In genomic region chr1:5662362-5663126, GRCh38 we compare ENCODE assay signal across 18 cellular contexts.
A peak's percentile ranks its signal among the peaks of the same experiment; 100 is the strongest.
DNase-seq lines count a peak whose midpoint lies in the region; ATAC-seq and TF ChIP-seq lines count a peak whose summit lies in the region.
"Had no signal": no experiment of that assay in that cellular context is flagged by ENCODE, and none has a peak within 500 bp of the region (broad histone marks: within the 10 kb centered on the region; RNA-seq: fewer than 3 reads in every experiment).

No MANE protein-coding gene starts in this region.

- no peak overlapping the region for H2AK5ac ChIP-seq in neuronal stem cell (ENCODE audit: low read depth, low read length)
- H2AK5ac ChIP-seq in mesenchymal stem cell (ENCODE audit: low read length, severe bottlenecking): no peak overlapping the region

- no peak overlapping the region for H2AFZ ChIP-seq in neuronal stem cell (ENCODE audit: low read length)
- H2AFZ ChIP-seq in mesenchymal stem cell (ENCODE audit: low read depth, low read length): no peak overlapping the region
- H2AFZ ChIP-seq: GM23338 had no signal

- no CpG with 5 or more reads among the region's 10 CpGs for WGBS in neuronal stem cell (ENCODE audit: extremely low coverage in 2 of 2, insufficient read length in 2 of 2, insufficient replicate concordance in 1 of 2), 2 donors
- 81 to 83% methylated on average over 10 of the region's 10 CpGs for WGBS in sigmoid colon, 2 donors
- 71% methylated on average over 10 of the region's 10 CpGs for WGBS in mesenchymal stem cell

- DNase-seq in activated effector memory CD4-positive, alpha-beta T cell treated with anti-CD3 and anti-CD28 coated beads, Interleukin-2, amount 50 U/mL, for 16 hours: peak; percentile 55
- no peak for DNase-seq in activated effector memory CD4-positive, alpha-beta T cell treated with Interleukin-2 at 50 U/mL for 16 hours
- DNase-seq in RPMI8226 (peak; percentile 27), neuronal stem cell (ENCODE audit: low spot score) (no peak), sigmoid colon (peak; percentile 56), mesenchymal stem cell (no peak), anterior cingulate cortex (lab: John Stamatoyannopoulos, UW) (no peak)
- DNase-seq: Calu3, COR-L47, DMS53, DMS79 treated with DMSO at 0.1 percent for 48 hours, GF-D8, H9 had no signal

- H3K9ac ChIP-seq in neuronal stem cell (ENCODE audit: low read depth, low read length, poor library complexity) (no peak overlapping the region), mesenchymal stem cell (ENCODE audit: low read length) (no peak overlapping the region)
- H3K9ac ChIP-seq: BLaER1 treated with 17β-estradiol and CSF1 and Interleukin-3, amounts not matched to agents 10 nM and 100 nM had no signal

- intact Hi-C loops in sigmoid colon (cut with DNase I): no loop called here

- no peak for TF ChIP-seq EP300 in sigmoid colon (IDR thresholded peaks at IDR 0.05)

- H3K36me3 ChIP-seq in neuronal stem cell (replicated peaks in 1 of 2; ENCODE audit: control insufficient read depth in 2 of 2, insufficient read depth in 2 of 2, low read length in 2 of 2): no peaks in the 10 kb centered on the region
- H3K36me3 ChIP-seq in sigmoid colon: no peaks in the 10 kb centered on the region
- peaks cover 0 to 2% of the 10 kb centered on the region in 2 experiments for H3K36me3 ChIP-seq in mesenchymal stem cell (ENCODE audit: control insufficient read depth in 1 of 2, insufficient read depth in 2 of 2, low read depth in 1 of 2, low read length in 2 of 2)
- H3K36me3 ChIP-seq: BLaER1 treated with 17β-estradiol and CSF1 and Interleukin-3, amounts not matched to agents 10 nM and 100 nM had no signal

- H3K4ac ChIP-seq in neuronal stem cell (ENCODE audit: low read length) (no peak overlapping the region), mesenchymal stem cell (ENCODE audit: low read depth in 1 of 2, low read length in 2 of 2) (no peak overlapping the region)

- H3K23ac ChIP-seq in neuronal stem cell (ENCODE audit: low read depth, low read length, poor library complexity) (no peak overlapping the region), mesenchymal stem cell (ENCODE audit: low read length in 2 of 2) (no peak overlapping the region)

- H4K91ac ChIP-seq in neuronal stem cell (ENCODE audit: low read depth, low read length, poor library complexity): no peak overlapping the region
- H4K91ac ChIP-seq in mesenchymal stem cell (ENCODE audit: low read length): no peak overlapping the region

- no peak overlapping the region for H3K4me3 ChIP-seq in neuronal stem cell (ENCODE audit: low read length in 2 of 2)
- H3K4me3 ChIP-seq in sigmoid colon: no peak overlapping the region
- no peak overlapping the region for H3K4me3 ChIP-seq in mesenchymal stem cell (ENCODE audit: insufficient read depth in 1 of 2, low read depth in 1 of 2, low read length in 2 of 2)
- H3K4me3 ChIP-seq: BLaER1 treated with 17β-estradiol and CSF1 and Interleukin-3, amounts not matched to agents 10 nM and 100 nM; GM23338 had no signal

- H2BK120ac ChIP-seq in neuronal stem cell (ENCODE audit: low read depth, low read length) (no peak overlapping the region), mesenchymal stem cell (ENCODE audit: low read depth, low read length) (no peak overlapping the region)

- no peak overlapping the region for H3K14ac ChIP-seq in neuronal stem cell (ENCODE audit: low read length)
- no peak overlapping the region for H3K14ac ChIP-seq in mesenchymal stem cell (ENCODE audit: low read length in 2 of 2)

- H4K8ac ChIP-seq in neuronal stem cell (ENCODE audit: low read depth, low read length) (no peak overlapping the region), mesenchymal stem cell (ENCODE audit: low read length) (no peak overlapping the region)

- no peak overlapping the region for H2BK12ac ChIP-seq in neuronal stem cell (ENCODE audit: low read length)
- no peak overlapping the region for H2BK12ac ChIP-seq in mesenchymal stem cell (ENCODE audit: low read length in 2 of 2)

- no peak overlapping the region for H2BK15ac ChIP-seq in neuronal stem cell (ENCODE audit: low read length)
- no peak overlapping the region for H2BK15ac ChIP-seq in mesenchymal stem cell (ENCODE audit: low read depth, poor library complexity, severe bottlenecking)

- no peak overlapping the region for H2BK5ac ChIP-seq in neuronal stem cell (ENCODE audit: low read length)
- no peak overlapping the region for H2BK5ac ChIP-seq in mesenchymal stem cell (ENCODE audit: low read depth, low read length, poor library complexity, severe bottlenecking)

- H3K27me3 ChIP-seq in neuronal stem cell (ENCODE audit: control insufficient read depth in 3 of 3, insufficient read depth in 3 of 3, low read depth in 1 of 3, low read length in 3 of 3): no peaks in the 10 kb centered on the region
- peaks cover 0 to 22% (median 5%) of the 10 kb centered on the region in 3 donors for H3K27me3 ChIP-seq in sigmoid colon
- no peaks in the 10 kb centered on the region for H3K27me3 ChIP-seq in mesenchymal stem cell (ENCODE audit: control insufficient read depth in 1 of 2, insufficient read depth in 1 of 2, low read length in 2 of 2)
- H3K27me3 ChIP-seq: BLaER1 treated with 17β-estradiol and CSF1 and Interleukin-3, amounts not matched to agents 10 nM and 100 nM had no signal

- no peaks in the 10 kb centered on the region for H3K4me1 ChIP-seq in neuronal stem cell (ENCODE audit: control insufficient read depth in 2 of 2, insufficient read depth in 1 of 2, low read depth in 1 of 2, low read length in 2 of 2)
- H3K4me1 ChIP-seq in sigmoid colon: no peaks in the 10 kb centered on the region
- H3K4me1 ChIP-seq in mesenchymal stem cell (ENCODE audit: control insufficient read depth, insufficient read depth, low read depth, low read length): no peaks in the 10 kb centered on the region

- H3K27ac ChIP-seq in neuronal stem cell (replicated peaks; ENCODE audit: low read length) (no peak overlapping the region), sigmoid colon (no peak overlapping the region), mesenchymal stem cell (ENCODE audit: low read length, poor library complexity, severe bottlenecking) (no peak overlapping the region)
- H3K27ac ChIP-seq: 22Rv1 had no signal

- no peak overlapping the region for H3K4me2 ChIP-seq in neuronal stem cell (ENCODE audit: insufficient read depth, low read length, poor library complexity, severe bottlenecking)
- H3K4me2 ChIP-seq in mesenchymal stem cell (ENCODE audit: low read length, poor library complexity, severe bottlenecking): no peak overlapping the region
- H3K4me2 ChIP-seq: GM23338 had no signal

- H3K18ac ChIP-seq in neuronal stem cell (ENCODE audit: low read length) (peak overlapping the region; percentile 11), mesenchymal stem cell (ENCODE audit: low read depth in 1 of 2, low read length in 2 of 2) (no peak overlapping the region)

- H3K79me1 ChIP-seq in neuronal stem cell (ENCODE audit: low read depth, low read length): no peaks in the 10 kb centered on the region
- H3K79me1 ChIP-seq in mesenchymal stem cell (replicated peaks; ENCODE audit: low read length, poor library complexity, severe bottlenecking): no peaks in the 10 kb centered on the region

- no peak for ATAC-seq in GM18505 (IDR thresholded peaks at IDR 0.05; ENCODE audit: unreplicated experiment)
- ATAC-seq: GM23338, HCT116 had no signal

- TF ChIP-seq CTCF in sigmoid colon (IDR thresholded peaks at IDR 0.05): no peak

- TF ChIP-seq POLR2A in sigmoid colon (IDR thresholded peaks at IDR 0.05): no peak
- TF ChIP-seq POLR2A in GM18505 (IDR thresholded peaks at IDR 0.05; ENCODE audit: borderline replicate concordance, extremely low read depth, insufficient read depth, insufficient read length): no peak

- H3K9me3 ChIP-seq in neuronal stem cell (replicated peaks in 1 of 2; ENCODE audit: control insufficient read depth in 2 of 2, insufficient read depth in 1 of 2, low read depth in 1 of 2, low read length in 2 of 2) (peaks cover 0 to 2% of the 10 kb centered on the region in 2 donors), sigmoid colon (no peaks in the 10 kb centered on the region), mesenchymal stem cell (ENCODE audit: control insufficient read depth, low read length) (no peaks in the 10 kb centered on the region)

Comparison
In these comparisons a context has a peak if more than half of its experiments do, and no peak if none do; other contexts are left out.
1. DNase-seq: peak in activated effector memory CD4-positive, alpha-beta T cell treated with anti-CD3 and anti-CD28 coated beads, Interleukin-2, amount 50 U/mL, for 16 hours (single experiment), RPMI8226 (single experiment) and sigmoid colon (single experiment); none in activated effector memory CD4-positive, alpha-beta T cell treated with Interleukin-2 at 50 U/mL for 16 hours (single experiment), neuronal stem cell (single experiment), mesenchymal stem cell (single experiment) and anterior cingulate cortex (0 of 58).